ENCODE assay signal across 10 cellular contexts in genomic region chr22:40324468-40325305, GRCh38. TPM values are rescaled to one million over a fixed set of nuclear protein-coding genes. Genes with fewer than 3 reads are reported as not detected.
DNase-seq lines count a peak whose midpoint lies in the region; ATAC-seq and TF ChIP-seq lines count a peak whose summit lies in the region.
"Had no signal": no experiment of that assay in that cellular context is flagged by ENCODE, and none has a peak within 500 bp of the region (broad histone marks: within the 10 kb centered on the region; RNA-seq: fewer than 3 reads in every experiment).

No MANE protein-coding gene starts in this region.

- intact Hi-C loops in lower leg skin (cut with DNase I; ENCODE audit: low total_unique reads), result no loop called here

- peak overlapping the region; percentile 38 for H3K4me2 ChIP-seq in Loucy (ENCODE audit: low read depth, low read length, poor library complexity, severe bottlenecking)

- no peaks in the 10 kb centered on the region for H3K9me2 ChIP-seq in Loucy (replicated peaks; ENCODE audit: low read depth, low read length)

- no peak for TF ChIP-seq POLR2A in lower leg skin (IDR thresholded peaks at IDR 0.05)

- WGBS in lower leg skin, 2 donors, result 79% methylated on average over 19 of the region's 19 CpGs

- peaks cover 13% of the 10 kb centered on the region; the same call in 1 of the 2 replicates for H3F3A ChIP-seq in Loucy (ENCODE audit: low read depth)

- H3K4me1 Mint-ChIP-seq in stimulated activated effector memory CD8-positive, alpha-beta T cell treated with anti-CD3 and anti-CD28 coated beads, Interleukin-12 subunit alpha, Interleukin-12 subunit beta, amount 100 ng/mL, for 72 hours, result peaks cover 60% of the 10 kb centered on the region

- no peaks in the 10 kb centered on the region for H3K9me3 Mint-ChIP-seq in stimulated activated effector memory CD8-positive, alpha-beta T cell treated with anti-CD3 and anti-CD28 coated beads, Interleukin-12 subunit alpha, Interleukin-12 subunit beta, amount 100 ng/mL, for 72 hours

- no peaks in the 10 kb centered on the region for H3K27me3 ChIP-seq in Loucy (ENCODE audit: insufficient read depth, low read length, poor library complexity, severe bottlenecking)
- no peaks in the 10 kb centered on the region for H3K27me3 ChIP-seq in effector memory CD4-positive, alpha-beta T cell (replicated peaks; ENCODE audit: control insufficient read depth, insufficient read depth, low read length, poor library complexity, severe bottlenecking)

- no peaks in the 10 kb centered on the region for H3K79me2 ChIP-seq in Loucy (ENCODE audit: insufficient read depth, low read length)

- peak overlapping the region; percentile 67 for H3K4me3 Mint-ChIP-seq in stimulated activated effector memory CD8-positive, alpha-beta T cell treated with anti-CD3 and anti-CD28 coated beads, Interleukin-12 subunit alpha, Interleukin-12 subunit beta, amount 100 ng/mL, for 72 hours

- peak overlapping the region; percentile 3 for H3K9ac ChIP-seq in Loucy (ENCODE audit: low read depth, low read length, poor library complexity, severe bottlenecking)

- no peaks in the 10 kb centered on the region for H4K20me1 ChIP-seq in Loucy (ENCODE audit: insufficient read depth, low read length, poor library complexity, severe bottlenecking)

- H3K36me3 Mint-ChIP-seq in stimulated activated effector memory CD8-positive, alpha-beta T cell treated with anti-CD3 and anti-CD28 coated beads, Interleukin-12 subunit alpha, Interleukin-12 subunit beta, amount 100 ng/mL, for 72 hours, result peaks cover 43% of the 10 kb centered on the region

- H3K36me3 ChIP-seq in Loucy (ENCODE audit: insufficient read depth, low read length), result peaks cover 27% of the 10 kb centered on the region; the same call in 1 of the 2 replicates
- H3K36me3 ChIP-seq in effector memory CD4-positive, alpha-beta T cell (ENCODE audit: control insufficient read depth, insufficient read depth, low read length), result peaks cover 21% of the 10 kb centered on the region

- H3K4me3 ChIP-seq in Loucy (ENCODE audit: low read length, poor library complexity, severe bottlenecking) (no peak overlapping the region), lower leg skin (ENCODE audit: low read depth, poor library complexity, severe bottlenecking) (no peak overlapping the region)
- peak overlapping the region; percentile 22 for H3K4me3 ChIP-seq in effector memory CD4-positive, alpha-beta T cell (ENCODE audit: insufficient read depth, low read depth, low read length, poor library complexity, severe bottlenecking)

- peak; percentile 73 for DNase-seq in activated CD8-positive, alpha-beta memory T cell treated with anti-CD3 and anti-CD28 coated beads for 24 hours
- peak; percentile 7 to 49 (median 34) for DNase-seq in effector memory CD4-positive, alpha-beta T cell
- DNase-seq in stimulated activated effector memory CD8-positive, alpha-beta T cell treated with anti-CD3 and anti-CD28 coated beads, Interleukin-12 subunit alpha, Interleukin-12 subunit beta, amount 100 ng/mL, for 72 hours (ENCODE audit: low spot score in 2 of 2), result peak in 1 of 2 donors; percentile 60
- DNase-seq in GM03348 (ENCODE audit: low spot score) (no peak), HCEC 1CT (no peak), lower leg skin (ENCODE audit: low spot score in 2 of 2) (no peak)
- DNase-seq: foreskin melanocyte had no signal

- no peak overlapping the region for H2AFZ ChIP-seq in Loucy (ENCODE audit: low read length)

- ATAC-seq in stimulated activated effector memory CD8-positive, alpha-beta T cell treated with anti-CD3 and anti-CD28 coated beads, Interleukin-12 subunit alpha, Interleukin-12 subunit beta, amount 100 ng/mL, for 72 hours, result peak; percentile 45
- ATAC-seq in GM21723 (IDR thresholded peaks at IDR 0.05; ENCODE audit: unreplicated experiment), result no peak
- ATAC-seq: left lobe of liver had no signal

- H3K27ac Mint-ChIP-seq in stimulated activated effector memory CD8-positive, alpha-beta T cell treated with anti-CD3 and anti-CD28 coated beads, Interleukin-12 subunit alpha, Interleukin-12 subunit beta, amount 100 ng/mL, for 72 hours, result peak overlapping the region; percentile 94

- TF ChIP-seq CTCF in Loucy (conservative IDR thresholded peaks at IDR 0.05; ENCODE audit: low read length) (0 out of 2 replicates have a peak, but pooled peaks have one; percentile 12), lower leg skin (IDR thresholded peaks at IDR 0.05) (no peak)

- H3K4me1 ChIP-seq in Loucy (ENCODE audit: insufficient read depth, low read length, poor library complexity, severe bottlenecking), result peaks cover 56% of the 10 kb centered on the region
- peaks cover 65% of the 10 kb centered on the region for H3K4me1 ChIP-seq in effector memory CD4-positive, alpha-beta T cell (ENCODE audit: control insufficient read depth, insufficient read depth, low read length, poor library complexity, severe bottlenecking)

- peak overlapping the region; percentile 71 for H3K27ac ChIP-seq in effector memory CD4-positive, alpha-beta T cell (ENCODE audit: insufficient read depth, low read length, poor library complexity, severe bottlenecking)

- no peaks in the 10 kb centered on the region for H3K9me3 ChIP-seq in Loucy (ENCODE audit: insufficient read depth, low read depth, low read length)
- H3K9me3 ChIP-seq in effector memory CD4-positive, alpha-beta T cell (ENCODE audit: control insufficient read depth, low read length), result no peaks in the 10 kb centered on the region

RNA-seq across cellular contexts. Expression of gene ADSL, which starts 21.6 kb away (rescaled TPM):
- 10 to 100 TPM; 26.7 to 49.0 (median 36.6) TPM for total RNA-seq in lower leg skin

RNA-seq across cellular contexts. Expression of gene SGSM3, which starts 45.7 kb away (rescaled TPM):
- total RNA-seq in lower leg skin, result 10 to 100 TPM; 42.7 to 67.9 (median 57.7) TPM

Comparison
In these comparisons a context has a peak if more than half of its experiments do, and no peak if none do; other contexts are left out.
1. DNase-seq: peak in activated CD8-positive, alpha-beta memory T cell treated with anti-CD3 and anti-CD28 coated beads for 24 hours (single experiment) and effector memory CD4-positive, alpha-beta T cell (3 of 3); none in GM03348 (single experiment), HCEC 1CT (single experiment) and lower leg skin (0 of 2).